Comparison of ENCODE assay signal across 20 cellular contexts in genomic region chr12:38610808-38611350, GRCh38.
"Had no signal": no experiment of that assay in that cellular context is flagged by ENCODE, and none has a peak within 500 bp of the region (broad histone marks: within the 10 kb centered on the region; RNA-seq: fewer than 3 reads in every experiment).

No MANE protein-coding gene starts in this region.

- H3K27ac ChIP-seq: adrenal gland, colonic mucosa had no signal

- H3K36me3 Mint-ChIP-seq: activated naive CD8-positive, alpha-beta T cell treated with anti-CD3 and anti-CD28 coated beads, Interleukin-2, amount 10 ng/mL, durations not matched to agents 7 days and 5 days; WTC11 had no signal

- H3K4me3 Mint-ChIP-seq: activated CD4-positive, alpha-beta memory T cell treated with anti-CD3 and anti-CD28 coated beads, Interleukin-2, amount 10 ng/mL, durations not matched to agents 7 days and 5 days; activated naive CD8-positive, alpha-beta T cell treated with anti-CD3 and anti-CD28 coated beads, Interleukin-2, amount 10 ng/mL, durations not matched to agents 7 days and 5 days; activated T-cell treated with anti-CD3 and anti-CD28 coated beads, Interleukin-2, amount 50 U/mL, for 72 hours; T-helper 1 cell treated with Interleukin-12 subunit alpha and Interleukin-12 subunit beta and Interleukin-4 antibody, amounts not matched to agents 30 μg/mL and 1 μg/mL, for 36 hours; WTC11 had no signal

- ATAC-seq: activated T-cell treated with anti-CD3 and anti-CD28 coated beads, Interleukin-2, amount 50 U/mL, for 72 hours; WTC11 had no signal

- H3K4me1 Mint-ChIP-seq: activated CD4-positive, alpha-beta memory T cell treated with anti-CD3 and anti-CD28 coated beads, Interleukin-2, amount 10 ng/mL, durations not matched to agents 7 days and 5 days; activated naive CD8-positive, alpha-beta T cell treated with anti-CD3 and anti-CD28 coated beads, Interleukin-2, amount 10 ng/mL, durations not matched to agents 7 days and 5 days had no signal

- H3K27ac Mint-ChIP-seq: activated CD4-positive, alpha-beta memory T cell treated with anti-CD3 and anti-CD28 coated beads, Interleukin-2, amount 10 ng/mL, durations not matched to agents 7 days and 5 days; activated naive CD8-positive, alpha-beta T cell treated with anti-CD3 and anti-CD28 coated beads, Interleukin-2, amount 10 ng/mL, durations not matched to agents 7 days and 5 days; activated T-cell treated with anti-CD3 and anti-CD28 coated beads, Interleukin-2, amount 50 U/mL, for 72 hours; T-helper 1 cell treated with Interleukin-12 subunit alpha and Interleukin-12 subunit beta and Interleukin-4 antibody, amounts not matched to agents 30 μg/mL and 1 μg/mL, for 36 hours; WTC11 had no signal

- DNase-seq: activated CD4-positive, alpha-beta memory T cell treated with anti-CD3 and anti-CD28 coated beads, Interleukin-2, amount 10 ng/mL, durations not matched to agents 7 days and 5 days; activated CD4-positive, alpha-beta T cell treated with anti-CD3 and anti-CD28 coated beads, Interleukin-2, amount 50 U/mL, for 1 hour; activated CD4-positive, CD25-positive, alpha-beta regulatory T cell treated with anti-CD3 and anti-CD28 coated beads, Interleukin-2, amount 50 U/mL, for 72 hours; activated CD8-positive, alpha-beta memory T cell treated with anti-CD3 and anti-CD28 coated beads, Interleukin-2, amount 50 U/mL, for 4 hours; activated naive CD4-positive, alpha-beta T cell treated with anti-CD3 and anti-CD28 coated beads, Interleukin-2, amount 50 U/mL, for 16 hours; activated naive CD8-positive, alpha-beta T cell treated with anti-CD3 and anti-CD28 coated beads, Interleukin-2, amount 10 ng/mL, durations not matched to agents 7 days and 5 days; activated T-cell treated with anti-CD3 and anti-CD28 coated beads, Interleukin-2, amount 50 U/mL, for 72 hours; adrenal gland; anterior cingulate cortex; cerebellar nuclear complex; colonic mucosa; NCI-H1048; NCI-H146; NCI-H187 treated with DMSO at 0.1 percent for 48 hours; NCI-H2081 treated with DMSO at 0.1 percent for 48 hours; NCI-H446; NCI-H524; SHP77 treated with DMSO at 0.1 percent for 48 hours had no signal

- H3K27me3 Mint-ChIP-seq: activated CD4-positive, alpha-beta memory T cell treated with anti-CD3 and anti-CD28 coated beads, Interleukin-2, amount 10 ng/mL, durations not matched to agents 7 days and 5 days; activated naive CD8-positive, alpha-beta T cell treated with anti-CD3 and anti-CD28 coated beads, Interleukin-2, amount 10 ng/mL, durations not matched to agents 7 days and 5 days had no signal
